In genomic region chr2:222239091-222239490, GRCh38 we compare ENCODE assay signal across 23 cellular contexts. TPM values are rescaled to one million over a fixed set of nuclear protein-coding genes. Genes with fewer than 3 reads are reported as not detected.
"Had no signal": no experiment of that assay in that cellular context is flagged by ENCODE, and none has a peak within 500 bp of the region (broad histone marks: within the 10 kb centered on the region; RNA-seq: fewer than 3 reads in every experiment).

No MANE protein-coding gene starts in this region.

- DNase-seq: activated CD4-positive, alpha-beta T cell treated with anti-CD3 and anti-CD28 coated beads, Interleukin-2, amount 50 U/mL, for 1 hour; activated CD8-positive, alpha-beta memory T cell treated with anti-CD3 and anti-CD28 coated beads, Interleukin-2, amount 50 U/mL, for 48 hours; activated effector memory CD4-positive, alpha-beta T cell treated with anti-CD3 and anti-CD28 coated beads, Interleukin-2, amount 50 U/mL, for 16 hours; activated naive CD4-positive, alpha-beta T cell treated with anti-CD3 and anti-CD28 coated beads, Interleukin-2, amount 50 U/mL, for 16 hours; activated T-cell treated with anti-CD3 and anti-CD28 coated beads, Interleukin-2, amount 50 U/mL, for 48 hours; aorta; effector CD4-positive, alpha-beta T cell; gastrocnemius medialis; left cardiac atrium; lower lobe of right lung; natural killer cell; occipital lobe; posterior cingulate gyrus; sigmoid colon; stimulated activated CD4-positive, alpha-beta T cell treated with anti-CD3 and anti-CD28 coated beads, Interleukin-4, amount 100 ng/mL, for 4 hours; stimulated activated naive B cell treated with anti-CD40 and anti-IgM and Interleukin-4, amounts not matched to agents 10 μg/mL and 1 μg/mL and 100 μg/mL, for 72 hours had no signal

- H3K27ac Mint-ChIP-seq: natural killer cell; stimulated activated naive B cell treated with anti-CD40 and anti-IgM and Interleukin-4, amounts not matched to agents 10 μg/mL and 1 μg/mL and 100 μg/mL, for 72 hours; T-helper 1 cell treated with Interleukin-12 subunit alpha and Interleukin-12 subunit beta and Interleukin-4 antibody, amounts not matched to agents 30 μg/mL and 1 μg/mL, for 36 hours had no signal

- H3K36me3 Mint-ChIP-seq: natural killer cell; stimulated activated naive B cell treated with anti-CD40 and anti-IgM and Interleukin-4, amounts not matched to agents 10 μg/mL and 1 μg/mL and 100 μg/mL, for 72 hours had no signal

- H3K4me3 Mint-ChIP-seq: natural killer cell; stimulated activated naive B cell treated with anti-CD40 and anti-IgM and Interleukin-4, amounts not matched to agents 10 μg/mL and 1 μg/mL and 100 μg/mL, for 72 hours; T-helper 1 cell treated with Interleukin-12 subunit alpha and Interleukin-12 subunit beta and Interleukin-4 antibody, amounts not matched to agents 30 μg/mL and 1 μg/mL, for 36 hours had no signal

- H3K4me3 ChIP-seq: coronary artery, gastrocnemius medialis, heart right ventricle, lower lobe of right lung, sigmoid colon, thoracic aorta had no signal

- H3K9me3 Mint-ChIP-seq: T-helper 1 cell treated with Interleukin-12 subunit alpha and Interleukin-12 subunit beta and Interleukin-4 antibody, amounts not matched to agents 30 μg/mL and 1 μg/mL, for 36 hours had no signal

- H3K9me3 ChIP-seq: gastrocnemius medialis, heart right ventricle, lower lobe of right lung, sigmoid colon, thoracic aorta had no signal

- H3K27ac ChIP-seq: coronary artery, gastrocnemius medialis, heart right ventricle, lower lobe of right lung, sigmoid colon, thoracic aorta had no signal

- H3K4me1 ChIP-seq: gastrocnemius medialis, lower lobe of right lung, sigmoid colon had no signal

- H3K36me3 ChIP-seq: gastrocnemius medialis, heart right ventricle, lower lobe of right lung, sigmoid colon, thoracic aorta had no signal

- H3K4me1 Mint-ChIP-seq: natural killer cell; stimulated activated naive B cell treated with anti-CD40 and anti-IgM and Interleukin-4, amounts not matched to agents 10 μg/mL and 1 μg/mL and 100 μg/mL, for 72 hours had no signal

- H3K27me3 ChIP-seq: gastrocnemius medialis had no signal

RNA-seq across cellular contexts. Expression of gene PAX3, which starts 59.7 kb away (rescaled TPM):
- total RNA-seq: esophagus mucosa, heart right ventricle, lower lobe of right lung, mesenteric fat pad, natural killer cell, renal cortical epithelial cell, sigmoid colon, thoracic aorta had no signal
